In genomic region chr4:25982962-25983361, GRCh38 we compare ENCODE assay signal across 21 cellular contexts.
"Had no signal": no experiment of that assay in that cellular context is flagged by ENCODE, and none has a peak within 500 bp of the region (broad histone marks: within the 10 kb centered on the region; RNA-seq: fewer than 3 reads in every experiment).

No MANE protein-coding gene starts in this region.

- H3K9me3 Mint-ChIP-seq: memory B cell, mesothelial cell of epicardium, natural killer cell, neural crest cell had no signal

- H3K4me3 ChIP-seq: coronary artery, dorsolateral prefrontal cortex, gastrocnemius medialis, left lung, lower lobe of right lung, psoas muscle, suprapubic skin, thyroid gland, upper lobe of left lung, vagina had no signal

- H3K36me3 Mint-ChIP-seq: memory B cell, mesothelial cell of epicardium, natural killer cell had no signal

- ATAC-seq: esophagus mucosa; gastrocnemius medialis; left lung; lower lobe of right lung; natural killer cell; psoas muscle; stimulated activated naive CD8-positive, alpha-beta T cell treated with anti-CD3 and anti-CD28 coated beads, Interleukin-15, Interleukin-2, amounts not matched to agents 100 U/mL and 50 U/mL, for 24 hours had no signal

- H3K27ac Mint-ChIP-seq: memory B cell, mesothelial cell of epicardium, natural killer cell had no signal

- H3K36me3 ChIP-seq: gastrocnemius medialis, left lung, lower lobe of right lung, suprapubic skin, thyroid gland, upper lobe of left lung, vagina had no signal

- H3K4me1 ChIP-seq: psoas muscle, suprapubic skin, thyroid gland had no signal

- H3K9me3 ChIP-seq: gastrocnemius medialis, left lung, lower lobe of right lung, psoas muscle, suprapubic skin, thyroid gland, upper lobe of left lung, vagina had no signal

- H3K4me3 Mint-ChIP-seq: memory B cell, mesothelial cell of epicardium, natural killer cell, neural crest cell had no signal

- DNase-seq: dorsolateral prefrontal cortex; effector CD8-positive, alpha-beta T cell; gastrocnemius medialis; left lung; lower lobe of right lung; natural killer cell; nucleus accumbens; psoas muscle; retina; small intestine; stimulated activated CD4-positive, alpha-beta T cell treated with anti-CD3 and anti-CD28 coated beads, Interleukin-12 subunit alpha, Interleukin-12 subunit beta, amount 100 ng/mL, for 4 hours; stimulated activated naive CD8-positive, alpha-beta T cell treated with anti-CD3 and anti-CD28 coated beads, Interleukin-15, Interleukin-2, amounts not matched to agents 100 U/mL and 50 U/mL, for 24 hours; thyroid gland; upper lobe of left lung had no signal

- H3K27me3 ChIP-seq: dorsolateral prefrontal cortex, gastrocnemius medialis, left lung, suprapubic skin, thyroid gland, upper lobe of left lung, vagina had no signal

- H3K27ac ChIP-seq: coronary artery, dorsolateral prefrontal cortex, gastrocnemius medialis, left lung, lower lobe of right lung, psoas muscle, suprapubic skin, thyroid gland, upper lobe of left lung, vagina had no signal
